Comparison of ENCODE assay signal across 21 cellular contexts in the genomic region with DNA sequence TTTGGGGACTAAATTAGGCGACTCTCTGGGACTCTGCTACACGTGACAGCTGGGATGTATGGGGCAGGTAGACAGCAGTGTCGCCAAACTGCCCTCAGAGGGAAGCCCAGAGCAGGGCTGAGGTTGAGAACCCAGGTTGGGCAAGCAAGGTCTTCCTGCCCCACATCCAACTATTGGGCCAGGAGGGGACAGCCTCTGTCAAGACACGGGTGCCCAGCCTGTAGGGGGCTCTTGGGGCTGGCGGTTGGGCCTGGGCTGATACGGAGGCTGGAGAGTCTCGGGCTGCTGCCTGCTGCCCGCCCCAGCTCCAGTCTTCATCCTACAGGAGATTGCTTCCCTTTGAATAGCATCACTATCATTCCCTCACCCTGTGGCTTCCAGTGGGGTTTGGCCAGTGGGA. TPM values are rescaled to one million over a fixed set of nuclear protein-coding genes. Genes with fewer than 3 reads are reported as not detected.
"Had no signal": no experiment of that assay in that cellular context is flagged by ENCODE, and none has a peak within 500 bp of the region (broad histone marks: within the 10 kb centered on the region; RNA-seq: fewer than 3 reads in every experiment).

No MANE protein-coding gene starts in this region.

- H3K27ac Mint-ChIP-seq: activated naive CD4-positive, alpha-beta T cell treated with anti-CD3 and anti-CD28 coated beads, Interleukin-2, amount 50 U/mL, for 24 hours; activated T-cell treated with anti-CD3 and anti-CD28 coated beads, Interleukin-2, amount 50 U/mL, for 72 hours; dendritic cell treated with granulocyte-macrophage colony-stimulating factor and Interleukin-4, amounts not matched to agents 40 ng/mL and 50 ng/mL, for 4 days had no signal

- DNase-seq: activated CD4-positive, alpha-beta T cell treated with anti-CD3 and anti-CD28 coated beads, Interleukin-2, amount 50 U/mL, for 1 hour; activated CD4-positive, CD25-positive, alpha-beta regulatory T cell treated with anti-CD3 and anti-CD28 coated beads, Interleukin-2, amount 50 U/mL, for 72 hours; activated CD8-positive, alpha-beta memory T cell treated with anti-CD3 and anti-CD28 coated beads for 24 hours; activated effector memory CD4-positive, alpha-beta T cell treated with anti-CD3 and anti-CD28 coated beads, Interleukin-2, amount 50 U/mL, for 16 hours; activated T-cell treated with anti-CD3 and anti-CD28 coated beads, Interleukin-2, amount 50 U/mL, for 72 hours; adrenal gland; effector memory CD4-positive, alpha-beta T cell; esophagus squamous epithelium; heart right ventricle; left ventricle myocardium inferior; pancreas; stimulated activated CD4-positive, alpha-beta T cell treated with anti-CD3 and anti-CD28 coated beads, Interleukin-4, amount 100 ng/mL, for 24 hours; stomach; trophoblast cell had no signal

- H3K4me3 Mint-ChIP-seq: activated naive CD4-positive, alpha-beta T cell treated with anti-CD3 and anti-CD28 coated beads, Interleukin-2, amount 50 U/mL, for 24 hours; activated T-cell treated with anti-CD3 and anti-CD28 coated beads, Interleukin-2, amount 50 U/mL, for 72 hours; dendritic cell treated with granulocyte-macrophage colony-stimulating factor and Interleukin-4, amounts not matched to agents 40 ng/mL and 50 ng/mL, for 4 days; stimulated activated effector memory CD8-positive, alpha-beta T cell treated with anti-CD3 and anti-CD28 coated beads, Interleukin-12 subunit alpha, Interleukin-12 subunit beta, amount 100 ng/mL, for 72 hours had no signal

- H3K4me1 ChIP-seq: adrenal gland, pancreas, stomach had no signal

- H3K4me3 ChIP-seq: adrenal gland, esophagus squamous epithelium, heart right ventricle, left ventricle myocardium inferior, pancreas, stomach had no signal

- H3K27ac ChIP-seq: adrenal gland, esophagus squamous epithelium, heart right ventricle, left ventricle myocardium inferior, neutrophil, pancreas, stomach had no signal

- H3K36me3 ChIP-seq: adrenal gland, esophagus squamous epithelium, heart right ventricle, left ventricle myocardium inferior, neutrophil, pancreas, stomach had no signal

- H3K9me3 ChIP-seq: adrenal gland, esophagus squamous epithelium, heart right ventricle, left ventricle myocardium inferior, neutrophil, pancreas, stomach had no signal

- H3K36me3 Mint-ChIP-seq: activated naive CD4-positive, alpha-beta T cell treated with anti-CD3 and anti-CD28 coated beads, Interleukin-2, amount 50 U/mL, for 24 hours; stimulated activated effector memory CD8-positive, alpha-beta T cell treated with anti-CD3 and anti-CD28 coated beads, Interleukin-12 subunit alpha, Interleukin-12 subunit beta, amount 100 ng/mL, for 72 hours had no signal

- FAIRE-seq: keratinocyte, pancreas had no signal

- ATAC-seq: activated T-cell treated with anti-CD3 and anti-CD28 coated beads, Interleukin-2, amount 50 U/mL, for 72 hours; pancreas; sciatic nerve; stimulated activated effector memory CD8-positive, alpha-beta T cell treated with anti-CD3 and anti-CD28 coated beads, Interleukin-12 subunit alpha, Interleukin-12 subunit beta, amount 100 ng/mL, for 72 hours had no signal

- H3K9me3 Mint-ChIP-seq: activated naive CD4-positive, alpha-beta T cell treated with anti-CD3 and anti-CD28 coated beads, Interleukin-2, amount 50 U/mL, for 24 hours; activated T-cell treated with anti-CD3 and anti-CD28 coated beads, Interleukin-2, amount 50 U/mL, for 72 hours; dendritic cell treated with granulocyte-macrophage colony-stimulating factor and Interleukin-4, amounts not matched to agents 40 ng/mL and 50 ng/mL, for 4 days; stimulated activated effector memory CD8-positive, alpha-beta T cell treated with anti-CD3 and anti-CD28 coated beads, Interleukin-12 subunit alpha, Interleukin-12 subunit beta, amount 100 ng/mL, for 72 hours had no signal

- H3K4me1 Mint-ChIP-seq: activated naive CD4-positive, alpha-beta T cell treated with anti-CD3 and anti-CD28 coated beads, Interleukin-2, amount 50 U/mL, for 24 hours; stimulated activated effector memory CD8-positive, alpha-beta T cell treated with anti-CD3 and anti-CD28 coated beads, Interleukin-12 subunit alpha, Interleukin-12 subunit beta, amount 100 ng/mL, for 72 hours had no signal

- H3K27me3 ChIP-seq: adrenal gland, heart right ventricle, pancreas had no signal

RNA-seq across cellular contexts. Expression of gene CPNE5, which starts 33.3 kb away (rescaled TPM):
- total RNA-seq: chondrocyte had no signal
